ENCODE assay signal across 34 cellular contexts in genomic region chr11:18204220-18204619, GRCh38. TPM values are rescaled to one million over a fixed set of nuclear protein-coding genes. Genes with fewer than 3 reads are reported as not detected.
"Had no signal": no experiment of that assay in that cellular context is flagged by ENCODE, and none has a peak within 500 bp of the region (broad histone marks: within the 10 kb centered on the region; RNA-seq: fewer than 3 reads in every experiment).

No MANE protein-coding gene starts in this region.

- FAIRE-seq: bronchial epithelial cell had no signal

- ATAC-seq: activated T-cell treated with anti-CD3 and anti-CD28 coated beads, Interleukin-2, amount 50 U/mL, for 4 hours had no signal

- H3K9me3 ChIP-seq: Peyer's patch had no signal

- DNase-seq: activated B cell treated with CpG ODN at 0.5 μM for 24 hours; activated CD4-positive, alpha-beta memory T cell treated with anti-CD3 and anti-CD28 coated beads for 36 hours; activated CD4-positive, alpha-beta T cell treated with anti-CD3 and anti-CD28 coated beads for 4 hours; activated CD4-positive, alpha-beta T cell treated with anti-CD3 and anti-CD28 coated beads, Interleukin-2, amount 50 U/mL, for 1 hour; activated CD4-positive, CD25-positive, alpha-beta regulatory T cell treated with anti-CD3 and anti-CD28 coated beads, Interleukin-2, amount 50 U/mL, for 72 hours; activated CD8-positive, alpha-beta memory T cell treated with anti-CD3 and anti-CD28 coated beads, Interleukin-2, amount 50 U/mL, for 4 hours; activated effector memory CD4-positive, alpha-beta T cell treated with Interleukin-2 at 50 U/mL for 16 hours; activated naive CD4-positive, alpha-beta T cell treated with anti-CD3 and anti-CD28 coated beads, Interleukin-2, amount 10 ng/mL, durations not matched to agents 7 days and 5 days; activated naive CD8-positive, alpha-beta T cell treated with anti-CD3 and anti-CD28 coated beads, Interleukin-2, amount 50 U/mL, for 24 hours; activated T-cell treated with anti-CD3 and anti-CD28 coated beads for 4 hours; activated T-cell treated with anti-CD3 and anti-CD28 coated beads, Interleukin-2, amount 50 U/mL, for 4 hours; anterior cingulate cortex; caudate nucleus; cerebellar nuclear complex; KG1; MM.1S; NCI-H1092; NCI-H1436 treated with DMSO at 0.1 percent for 48 hours; NCI-H187; NCI-H2029 treated with DMSO at 0.1 percent for 48 hours; NCI-H2107; NCI-H2171; NCI-H446; NCI-H510A treated with DMSO at 0.1 percent for 48 hours; NCI-H526 treated with DMSO at 0.1 percent for 48 hours; Peyer's patch; RPMI8226; SHP77 treated with DMSO at 0.1 percent for 48 hours; T-helper 1 cell; T-helper 9 cell had no signal

- H3K4me1 ChIP-seq: Peyer's patch had no signal

- H3K4me3 ChIP-seq: Peyer's patch had no signal

- H3K27ac ChIP-seq: Peyer's patch, VCaP had no signal

- H3K27me3 ChIP-seq: Peyer's patch had no signal

- H3K36me3 ChIP-seq: Peyer's patch had no signal

RNA-seq across cellular contexts. Expression of gene MRGPRX4, which starts 31.6 kb away (rescaled TPM):
- total RNA-seq: activated B cell treated with CpG ODN at 0.5 μM for 24 hours; activated CD4-positive, alpha-beta memory T cell treated with anti-CD3 and anti-CD28 coated beads for 36 hours; activated T-cell treated with anti-CD3 and anti-CD28 coated beads, Interleukin-2, amount 50 U/mL, for 4 hours; activated T-helper 1 cell treated with anti-CD3 and anti-CD28 coated beads, Interleukin-12 subunit alpha, Interleukin-12 subunit beta, Interleukin-2, Interleukin-4 antibody, amounts not matched to agents 30 ng/mL and 10 ng/mL and 1 ng/mL, durations not matched to agents 14 hours and 24 hours and 36 hours; bronchial epithelial cell; Peyer's patch had no signal

RNA-seq across cellular contexts. Expression of gene SAA4, which starts 32.4 kb away (rescaled TPM):
- total RNA-seq: activated B cell treated with CpG ODN at 0.5 μM for 24 hours; activated CD4-positive, alpha-beta memory T cell treated with anti-CD3 and anti-CD28 coated beads for 36 hours; activated T-cell treated with anti-CD3 and anti-CD28 coated beads, Interleukin-2, amount 50 U/mL, for 4 hours; activated T-helper 1 cell treated with anti-CD3 and anti-CD28 coated beads, Interleukin-12 subunit alpha, Interleukin-12 subunit beta, Interleukin-2, Interleukin-4 antibody, amounts not matched to agents 30 ng/mL and 10 ng/mL and 1 ng/mL, durations not matched to agents 14 hours and 24 hours and 36 hours; bronchial epithelial cell; Peyer's patch; SK-MEL-5 had no signal

RNA-seq across cellular contexts. Expression of gene SAA2, which starts 44.2 kb away (rescaled TPM):
- total RNA-seq: activated CD4-positive, alpha-beta memory T cell treated with anti-CD3 and anti-CD28 coated beads for 36 hours; activated T-helper 1 cell treated with anti-CD3 and anti-CD28 coated beads, Interleukin-12 subunit alpha, Interleukin-12 subunit beta, Interleukin-2, Interleukin-4 antibody, amounts not matched to agents 30 ng/mL and 10 ng/mL and 1 ng/mL, durations not matched to agents 14 hours and 24 hours and 36 hours; bronchial epithelial cell; SK-MEL-5 had no signal
